In genomic region chr10:42877496-42878030, GRCh38 we compare ENCODE assay signal across 18 cellular contexts.
"Had no signal": no experiment of that assay in that cellular context is flagged by ENCODE, and none has a peak within 500 bp of the region (broad histone marks: within the 10 kb centered on the region; RNA-seq: fewer than 3 reads in every experiment).

No MANE protein-coding gene starts in this region.

- H3K27ac ChIP-seq: hepatocyte, neutrophil, psoas muscle, sigmoid colon, skin epidermis, tibial artery, upper lobe of left lung had no signal

- ATAC-seq: effector memory CD8-positive, alpha-beta T cell; naive thymus-derived CD4-positive, alpha-beta T cell; psoas muscle had no signal

- H3K36me3 ChIP-seq: neutrophil, sigmoid colon, tibial artery, upper lobe of left lung had no signal

- H3K36me3 Mint-ChIP-seq: naive thymus-derived CD4-positive, alpha-beta T cell had no signal

- H3K4me3 ChIP-seq: hepatocyte, psoas muscle, sigmoid colon, skin epidermis, tibial artery, upper lobe of left lung had no signal

- H3K27ac Mint-ChIP-seq: dendritic cell treated with granulocyte-macrophage colony-stimulating factor and Interleukin-4, amounts not matched to agents 40 ng/mL and 50 ng/mL, for 4 days; effector memory CD8-positive, alpha-beta T cell; naive thymus-derived CD4-positive, alpha-beta T cell; nephron progenitor cell had no signal

- H3K27me3 ChIP-seq: hepatocyte, neutrophil, upper lobe of left lung had no signal

- H3K4me1 ChIP-seq: psoas muscle, tibial artery had no signal

- H3K4me3 Mint-ChIP-seq: dendritic cell treated with granulocyte-macrophage colony-stimulating factor and Interleukin-4, amounts not matched to agents 40 ng/mL and 50 ng/mL, for 4 days; effector memory CD8-positive, alpha-beta T cell; naive thymus-derived CD4-positive, alpha-beta T cell; nephron progenitor cell had no signal

- H3K9me3 ChIP-seq: psoas muscle had no signal

- H3K4me1 Mint-ChIP-seq: naive thymus-derived CD4-positive, alpha-beta T cell had no signal

- DNase-seq: cerebellar nuclear complex; effector memory CD8-positive, alpha-beta T cell; foreskin melanocyte; mammary epithelial cell; naive thymus-derived CD4-positive, alpha-beta T cell; nephron progenitor cell; psoas muscle; retina; sigmoid colon; stimulated activated CD4-positive, alpha-beta T cell treated with anti-CD3 and anti-CD28 coated beads, Interleukin-2, amount 100 ng/mL, for 24 hours; stimulated activated CD4-positive, alpha-beta T cell treated with anti-CD3 and anti-CD28 coated beads, Interleukin-4, amount 100 ng/mL, for 4 hours; stimulated activated naive CD4-positive, alpha-beta T cell; tibial artery had no signal
